ENCODE assay signal across 11 cellular contexts in the genomic region with DNA sequence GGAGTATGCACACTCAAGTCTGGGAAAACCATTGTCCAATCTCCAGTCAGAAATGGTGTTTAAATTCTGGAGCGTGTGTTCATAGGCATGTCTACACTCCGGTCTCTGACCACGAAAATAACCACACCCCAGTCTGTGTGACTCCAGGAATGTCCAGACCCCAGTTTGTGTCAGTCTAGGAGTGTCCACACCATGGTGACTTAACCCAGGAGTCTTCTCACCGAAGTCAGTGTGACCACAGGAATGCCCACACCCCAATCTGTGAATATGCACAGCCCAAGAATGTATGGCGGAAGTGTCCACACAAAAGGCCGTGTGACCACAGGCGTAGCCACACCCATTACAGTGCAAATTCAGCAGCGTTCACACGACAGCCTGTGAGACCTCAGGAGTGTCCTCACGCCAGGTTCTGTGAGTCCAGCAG. TPM values are rescaled to one million over a fixed set of nuclear protein-coding genes. Genes with fewer than 3 reads are reported as not detected.
DNase-seq lines count a peak whose midpoint lies in the region; ATAC-seq, FAIRE-seq and TF ChIP-seq lines count a peak whose summit lies in the region.
"Had no signal": no experiment of that assay in that cellular context is flagged by ENCODE, and none has a peak within 500 bp of the region (broad histone marks: within the 10 kb centered on the region; RNA-seq: fewer than 3 reads in every experiment).

No MANE protein-coding gene starts in this region.

- H3K9me3 Mint-ChIP-seq in stimulated activated naive B cell treated with anti-CD40 and anti-IgM and Interleukin-4, amounts not matched to agents 10 μg/mL and 1 μg/mL and 100 μg/mL, for 72 hours: no peaks in the 10 kb centered on the region

- H3K27ac Mint-ChIP-seq in stimulated activated naive B cell treated with anti-CD40 and anti-IgM and Interleukin-4, amounts not matched to agents 10 μg/mL and 1 μg/mL and 100 μg/mL, for 72 hours: peak overlapping the region; percentile 37

- peak; percentile 71 for ATAC-seq in SK-N-SH treated with all-trans-retinoic acid at 6 μM for 48 hours
- ATAC-seq in foreskin keratinocyte: peak; percentile 81
- no peak for ATAC-seq in stimulated activated naive B cell treated with anti-CD40 and anti-IgM and Interleukin-4, amounts not matched to agents 10 μg/mL and 1 μg/mL and 100 μg/mL, for 72 hours (replicated peaks)

- H3K4me1 ChIP-seq in foreskin keratinocyte: peaks cover 12% of the 10 kb centered on the region

- no peak for TF ChIP-seq POLR2A in GM12892 (IDR thresholded peaks at IDR 0.05; ENCODE audit: low read depth, low read length)

- no peaks in the 10 kb centered on the region for H3K27me3 ChIP-seq in foreskin keratinocyte
- H3K27me3 ChIP-seq: esophagus squamous epithelium had no signal

- H3K4me3 ChIP-seq in coronary artery: no peak overlapping the region
- H3K4me3 ChIP-seq: esophagus squamous epithelium had no signal

- DNase-seq in GM12892 (ENCODE audit: insufficient read length): no peak
- peak; percentile 99 for DNase-seq in foreskin keratinocyte
- no peak for DNase-seq in stimulated activated naive B cell treated with anti-CD40 and anti-IgM and Interleukin-4, amounts not matched to agents 10 μg/mL and 1 μg/mL and 100 μg/mL, for 72 hours
- no peak for DNase-seq in dermis blood vessel endothelial cell
- no peak for DNase-seq in coronary artery (ENCODE audit: low spot score)
- DNase-seq in NCI-H2171 (lab: John Stamatoyannopoulos, UW): no peak
- DNase-seq in Ammon's horn (ENCODE audit: low spot score): no peak
- DNase-seq: esophagus squamous epithelium, GDM1, WERI-Rb-1 had no signal

- no peak overlapping the region for H3K4me3 Mint-ChIP-seq in stimulated activated naive B cell treated with anti-CD40 and anti-IgM and Interleukin-4, amounts not matched to agents 10 μg/mL and 1 μg/mL and 100 μg/mL, for 72 hours

- peak; percentile 30 for FAIRE-seq in GM12892 (lab: Jason Lieb, UNC)

- peaks cover 3 to 5% of the 10 kb centered on the region in 2 donors for H3K36me3 Mint-ChIP-seq in stimulated activated naive B cell treated with anti-CD40 and anti-IgM and Interleukin-4, amounts not matched to agents 10 μg/mL and 1 μg/mL and 100 μg/mL, for 72 hours

- H3K27ac ChIP-seq in foreskin keratinocyte (peak overlapping the region; percentile 86), coronary artery (no peak overlapping the region)
- H3K27ac ChIP-seq: WERI-Rb-1 had no signal

- peaks cover 0 to 5% of the 10 kb centered on the region in 2 donors for H3K27me3 Mint-ChIP-seq in stimulated activated naive B cell treated with anti-CD40 and anti-IgM and Interleukin-4, amounts not matched to agents 10 μg/mL and 1 μg/mL and 100 μg/mL, for 72 hours

- peaks cover 2 to 4% of the 10 kb centered on the region in 2 donors for H3K4me1 Mint-ChIP-seq in stimulated activated naive B cell treated with anti-CD40 and anti-IgM and Interleukin-4, amounts not matched to agents 10 μg/mL and 1 μg/mL and 100 μg/mL, for 72 hours

- no peak for TF ChIP-seq CTCF in foreskin keratinocyte (conservative IDR thresholded peaks at IDR 0.05)
- no peak for TF ChIP-seq CTCF in coronary artery (IDR thresholded peaks at IDR 0.05)

TF ChIP-seq in SK-N-SH treated with all-trans-retinoic acid at 6 μM for 48 hours, 23 proteins besides CTCF, POLR2A, EP300 and RAD21:
- TF ChIP-seq, protein P1, sequence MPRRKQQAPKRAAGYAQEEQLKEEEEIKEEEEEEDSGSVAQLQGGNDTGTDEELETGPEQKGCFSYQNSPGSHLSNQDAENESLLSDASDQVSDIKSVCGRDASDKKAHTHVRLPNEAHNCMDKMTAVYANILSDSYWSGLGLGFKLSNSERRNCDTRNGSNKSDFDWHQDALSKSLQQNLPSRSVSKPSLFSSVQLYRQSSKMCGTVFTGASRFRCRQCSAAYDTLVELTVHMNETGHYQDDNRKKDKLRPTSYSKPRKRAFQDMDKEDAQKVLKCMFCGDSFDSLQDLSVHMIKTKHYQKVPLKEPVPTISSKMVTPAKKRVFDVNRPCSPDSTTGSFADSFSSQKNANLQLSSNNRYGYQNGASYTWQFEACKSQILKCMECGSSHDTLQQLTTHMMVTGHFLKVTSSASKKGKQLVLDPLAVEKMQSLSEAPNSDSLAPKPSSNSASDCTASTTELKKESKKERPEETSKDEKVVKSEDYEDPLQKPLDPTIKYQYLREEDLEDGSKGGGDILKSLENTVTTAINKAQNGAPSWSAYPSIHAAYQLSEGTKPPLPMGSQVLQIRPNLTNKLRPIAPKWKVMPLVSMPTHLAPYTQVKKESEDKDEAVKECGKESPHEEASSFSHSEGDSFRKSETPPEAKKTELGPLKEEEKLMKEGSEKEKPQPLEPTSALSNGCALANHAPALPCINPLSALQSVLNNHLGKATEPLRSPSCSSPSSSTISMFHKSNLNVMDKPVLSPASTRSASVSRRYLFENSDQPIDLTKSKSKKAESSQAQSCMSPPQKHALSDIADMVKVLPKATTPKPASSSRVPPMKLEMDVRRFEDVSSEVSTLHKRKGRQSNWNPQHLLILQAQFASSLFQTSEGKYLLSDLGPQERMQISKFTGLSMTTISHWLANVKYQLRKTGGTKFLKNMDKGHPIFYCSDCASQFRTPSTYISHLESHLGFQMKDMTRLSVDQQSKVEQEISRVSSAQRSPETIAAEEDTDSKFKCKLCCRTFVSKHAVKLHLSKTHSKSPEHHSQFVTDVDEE (CRISPR knock-in tag; IDR thresholded peaks at IDR 0.05): no peak
- TF ChIP-seq PPARA (CRISPR knock-in tag; IDR thresholded peaks at IDR 0.05; ENCODE audit: borderline replicate concordance) (no peak), ZNF70 (CRISPR knock-in tag; IDR thresholded peaks at IDR 0.05) (no peak), ZNF8 (CRISPR knock-in tag; IDR thresholded peaks at IDR 0.05) (no peak)
- TF ChIP-seq, protein P2, sequence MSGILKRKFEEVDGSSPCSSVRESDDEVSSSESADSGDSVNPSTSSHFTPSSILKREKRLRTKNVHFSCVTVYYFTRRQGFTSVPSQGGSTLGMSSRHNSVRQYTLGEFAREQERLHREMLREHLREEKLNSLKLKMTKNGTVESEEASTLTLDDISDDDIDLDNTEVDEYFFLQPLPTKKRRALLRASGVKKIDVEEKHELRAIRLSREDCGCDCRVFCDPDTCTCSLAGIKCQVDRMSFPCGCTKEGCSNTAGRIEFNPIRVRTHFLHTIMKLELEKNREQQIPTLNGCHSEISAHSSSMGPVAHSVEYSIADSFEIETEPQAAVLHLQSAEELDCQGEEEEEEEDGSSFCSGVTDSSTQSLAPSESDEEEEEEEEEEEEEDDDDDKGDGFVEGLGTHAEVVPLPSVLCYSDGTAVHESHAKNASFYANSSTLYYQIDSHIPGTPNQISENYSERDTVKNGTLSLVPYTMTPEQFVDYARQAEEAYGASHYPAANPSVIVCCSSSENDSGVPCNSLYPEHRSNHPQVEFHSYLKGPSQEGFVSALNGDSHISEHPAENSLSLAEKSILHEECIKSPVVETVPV (CRISPR knock-in tag; IDR thresholded peaks at IDR 0.05): no peak

RNA-seq across cellular contexts. Expression of a gene that starts 11.4 kb away (rescaled TPM):
- polyA plus RNA-seq in GM12892 (2012; ENCODE audit: missing spikeins): 30.4 TPM
- total RNA-seq in foreskin keratinocyte (110 and 160 TPM in 2 replicates), dermis blood vessel endothelial cell (45.1 and 56.7 TPM in 2 replicates)
- 95.0 and 134 TPM in 2 replicates for polyA plus RNA-seq in foreskin keratinocyte

RNA-seq across cellular contexts. Expression of a gene that starts 17.3 kb away (rescaled TPM):
- polyA plus RNA-seq in GM12892 (2012; ENCODE audit: missing spikeins): 37.8 TPM
- 170 and 252 TPM in 2 replicates for total RNA-seq in foreskin keratinocyte
- 216 and 317 TPM in 2 replicates for polyA plus RNA-seq in foreskin keratinocyte
- total RNA-seq in dermis blood vessel endothelial cell: 10.6 and 24.2 TPM in 2 replicates

RNA-seq across cellular contexts. Expression of a gene that starts 21.4 kb away (rescaled TPM):
- polyA plus RNA-seq in GM12892 (2012; ENCODE audit: missing spikeins): 5.9 TPM
- total RNA-seq in foreskin keratinocyte (30.6 and 60.1 TPM in 2 replicates), dermis blood vessel endothelial cell (4.9 and 7.0 TPM in 2 replicates)
- polyA plus RNA-seq in foreskin keratinocyte: 34.1 and 60.6 TPM in 2 replicates

RNA-seq across cellular contexts. Expression of a gene that starts 34.2 kb away (rescaled TPM):
- 105 TPM for polyA plus RNA-seq in GM12892 (2012; ENCODE audit: missing spikeins)
- total RNA-seq in foreskin keratinocyte (440 and 479 TPM in 2 replicates), dermis blood vessel endothelial cell (118 and 126 TPM in 2 replicates)
- 558 and 569 TPM in 2 replicates for polyA plus RNA-seq in foreskin keratinocyte

RNA-seq across cellular contexts. Expression of a gene that starts 52.1 kb away (rescaled TPM):
- 7.4 TPM for polyA plus RNA-seq in GM12892 (2012; ENCODE audit: missing spikeins)
- total RNA-seq in foreskin keratinocyte: 9.3 and 9.4 TPM in 2 replicates
- 9.6 and 10.6 TPM in 2 replicates for polyA plus RNA-seq in foreskin keratinocyte
- total RNA-seq in dermis blood vessel endothelial cell: 7.8 and 11.6 TPM in 2 replicates

Comparison
In these comparisons a context has a peak if more than half of its experiments do, and no peak if none do; other contexts are left out.
1. DNase-seq: peak in foreskin keratinocyte (2 of 2); none in GM12892 (single experiment), stimulated activated naive B cell treated with anti-CD40 and anti-IgM and Interleukin-4, amounts not matched to agents 10 μg/mL and 1 μg/mL and 100 μg/mL, for 72 hours (single experiment), dermis blood vessel endothelial cell (single experiment), coronary artery (single experiment), NCI-H2171 (single experiment) and Ammon's horn (single experiment).
2. ATAC-seq: peak in SK-N-SH treated with all-trans-retinoic acid at 6 μM for 48 hours (single experiment) and foreskin keratinocyte (single experiment); none in stimulated activated naive B cell treated with anti-CD40 and anti-IgM and Interleukin-4, amounts not matched to agents 10 μg/mL and 1 μg/mL and 100 μg/mL, for 72 hours (0 of 2).